ENCODE assay signal across 13 cellular contexts in the genomic region with DNA sequence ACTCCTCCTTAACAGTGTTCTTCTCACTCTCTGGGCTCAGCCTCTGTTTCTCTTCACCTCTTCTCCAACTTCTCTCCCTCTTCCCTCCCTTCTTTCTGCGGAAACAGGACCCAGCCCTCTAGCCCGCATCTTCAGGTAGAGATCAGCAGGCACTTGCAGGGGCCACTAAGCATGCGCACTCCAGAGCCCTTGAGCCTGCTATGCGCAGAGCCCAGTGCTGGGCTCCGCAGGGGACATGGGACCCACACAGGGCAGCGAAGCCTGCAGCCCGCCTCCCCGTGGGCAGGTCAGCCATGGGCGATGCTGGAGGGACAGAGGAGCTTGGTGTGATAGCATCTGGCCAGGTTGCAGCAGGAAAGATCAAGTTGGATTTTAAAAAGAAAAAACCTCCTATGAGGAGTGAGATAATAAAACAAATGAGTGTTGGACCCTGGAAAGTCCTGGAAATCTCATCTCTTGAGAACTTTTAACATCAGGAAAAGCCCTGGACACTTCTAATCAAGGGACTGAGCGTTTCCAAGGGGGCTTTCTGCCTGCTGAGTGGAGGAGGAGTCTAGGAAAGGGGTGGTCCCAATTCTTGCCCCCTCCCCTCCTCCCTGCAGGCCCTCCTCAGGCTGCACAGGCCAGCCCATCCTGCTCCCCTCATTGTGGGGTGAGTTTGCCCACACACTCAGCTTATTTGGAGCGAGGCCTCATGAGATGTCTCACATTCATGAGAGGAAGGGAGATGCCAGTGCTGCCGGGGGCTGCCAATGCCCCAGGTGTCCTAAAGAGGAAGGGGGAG.
A peak's percentile ranks its signal among the peaks of the same experiment; 100 is the strongest.
DNase-seq lines count a peak whose midpoint lies in the region; ATAC-seq and TF ChIP-seq lines count a peak whose summit lies in the region.
"Had no signal": no experiment of that assay in that cellular context is flagged by ENCODE, and none has a peak within 500 bp of the region (broad histone marks: within the 10 kb centered on the region; RNA-seq: fewer than 3 reads in every experiment).

No MANE protein-coding gene starts in this region.

- H3K4me1 ChIP-seq in left ventricle myocardium inferior (peaks cover 18% of the 10 kb centered on the region), upper lobe of right lung (peaks cover 4% of the 10 kb centered on the region)

- no peak for TF ChIP-seq CTCF in left ventricle myocardium inferior (IDR thresholded peaks at IDR 0.05; ENCODE audit: borderline replicate concordance)
- TF ChIP-seq CTCF in upper lobe of right lung (IDR thresholded peaks at IDR 0.05), result no peak

- ATAC-seq in upper lobe of right lung, result peak; percentile 42
- ATAC-seq: Panc1 had no signal

- H3K36me3 ChIP-seq in left ventricle myocardium inferior (no peaks in the 10 kb centered on the region), upper lobe of right lung (no peaks in the 10 kb centered on the region)
- H3K36me3 ChIP-seq: pancreas had no signal

- no peaks in the 10 kb centered on the region for H3K9me3 ChIP-seq in left ventricle myocardium inferior (replicated peaks)
- H3K9me3 ChIP-seq in upper lobe of right lung, result no peaks in the 10 kb centered on the region
- H3K9me3 ChIP-seq: pancreas had no signal

- DNase-seq in left ventricle myocardium inferior (no peak), cardiac septum (ENCODE audit: low spot score) (no peak), NCI-H510A treated with DMSO at 0.1 percent for 48 hours (lab: John Stamatoyannopoulos, UW) (peak; percentile 74), iPS-NIHi7 (ENCODE audit: extremely low spot score) (peak; percentile 62), upper lobe of right lung (no peak), HUDEP-2 (lab: John Stamatoyannopoulos, UW; ENCODE audit: unreplicated experiment in 76 of 76) (no peak), T-helper 2 cell (no peak)
- DNase-seq in activated CD8-positive, alpha-beta memory T cell treated with anti-CD3 and anti-CD28 coated beads, Interleukin-2, amount 50 U/mL, for 4 hours, result no peak
- DNase-seq: effector memory CD4-positive, alpha-beta T cell; glutamatergic neuron had no signal

- H3K4me3 ChIP-seq in left ventricle myocardium inferior, result peak overlapping the region; percentile 53
- H3K4me3 ChIP-seq in upper lobe of right lung, result no peak overlapping the region

- intact Hi-C loops in left ventricle myocardium inferior (cut with micrococcal nuclease) (no loop called here), cardiac septum (cut with DNase I) (no loop called here), upper lobe of right lung (cut with DNase I) (no loop called here)

- no peak overlapping the region for H3K27ac ChIP-seq in left ventricle myocardium inferior (replicated peaks)
- H3K27ac ChIP-seq in upper lobe of right lung, result no peak overlapping the region
- H3K27ac ChIP-seq: C4-2B, pancreas had no signal

- H3K27me3 ChIP-seq in left ventricle myocardium inferior (ENCODE audit: low read depth) (peaks cover 40% of the 10 kb centered on the region), upper lobe of right lung (peaks cover 12% of the 10 kb centered on the region)
- H3K27me3 ChIP-seq: pancreas had no signal

Comparison
In these comparisons a context has a peak if more than half of its experiments do, and no peak if none do; other contexts are left out.
1. DNase-seq: peak in NCI-H510A treated with DMSO at 0.1 percent for 48 hours (single experiment) and iPS-NIHi7 (single experiment); none in left ventricle myocardium inferior (single experiment), cardiac septum (single experiment), upper lobe of right lung (single experiment), HUDEP-2 (0 of 76), T-helper 2 cell (0 of 5) and activated CD8-positive, alpha-beta memory T cell treated with anti-CD3 and anti-CD28 coated beads, Interleukin-2, amount 50 U/mL, for 4 hours (single experiment).